12 cellular contexts compared by ENCODE assay signal in the genomic region with DNA sequence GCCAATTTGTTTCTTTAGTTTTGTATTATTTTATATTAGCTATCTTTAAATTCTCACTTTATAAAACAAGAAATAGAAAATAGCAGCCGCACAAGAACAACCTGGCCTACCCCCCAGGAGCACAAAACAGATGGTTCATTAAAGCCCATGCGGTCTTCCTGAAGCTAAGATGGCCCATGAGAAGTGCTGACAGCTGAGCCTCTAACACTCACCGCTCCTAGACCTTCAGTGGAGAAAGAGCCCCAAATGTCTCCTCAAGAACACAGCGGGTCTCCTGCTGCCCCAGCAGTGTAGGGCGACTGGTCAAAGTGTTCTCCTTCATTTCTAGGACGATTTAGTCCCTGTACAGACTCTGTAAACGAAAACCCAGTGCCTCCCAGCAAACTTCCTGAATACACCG. TPM values are rescaled to one million over a fixed set of nuclear protein-coding genes. Genes with fewer than 3 reads are reported as not detected.
DNase-seq lines count a peak whose midpoint lies in the region; ATAC-seq and TF ChIP-seq lines count a peak whose summit lies in the region.
"Had no signal": no experiment of that assay in that cellular context is flagged by ENCODE, and none has a peak within 500 bp of the region (broad histone marks: within the 10 kb centered on the region; RNA-seq: fewer than 3 reads in every experiment).

No MANE protein-coding gene starts in this region.

- H2AFZ ChIP-seq in osteoblast (ENCODE audit: low read length) = no peak overlapping the region
- H2AFZ ChIP-seq: parathyroid adenoma had no signal

- no peaks in the 10 kb centered on the region for H3K9me3 ChIP-seq in esophagus squamous epithelium
- no peaks in the 10 kb centered on the region for H3K9me3 ChIP-seq in osteoblast (ENCODE audit: low read depth, low read length)

- 66 to 74% methylated on average over 6 to 8 of the region's 8 CpGs for WGBS in esophagus squamous epithelium, 2 donors

- H4K20me1 ChIP-seq in osteoblast (ENCODE audit: insufficient read depth, low read length) = peaks cover 24% of the 10 kb centered on the region

- POLR2A ChIA-PET in T-cell (lab: Charles Lee) = interaction anchor here in 1 of 2 donors (0.6 kb wide), 1 partner anchor 10 kb away, joined by 3 read pairs; no protein-coding TSS in a partner anchor

- H3K4me1 Mint-ChIP-seq in activated CD4-positive, alpha-beta T cell treated with anti-CD3 and anti-CD28 coated beads, Interleukin-2, amount 10 ng/mL, durations not matched to agents 24 days and 14 days = peaks cover 82% of the 10 kb centered on the region
- peaks cover 93 to 95% (median 94%) of the 10 kb centered on the region in 3 donors for H3K4me1 Mint-ChIP-seq in T-cell
- H3K4me1 Mint-ChIP-seq in stimulated activated effector memory CD8-positive, alpha-beta T cell treated with anti-CD3 and anti-CD28 coated beads, Interleukin-12 subunit alpha, Interleukin-12 subunit beta, amount 100 ng/mL, for 72 hours = peaks cover 79% of the 10 kb centered on the region

- H3K4me1 ChIP-seq in esophagus squamous epithelium (peaks cover 6 to 47% (median 24%) of the 10 kb centered on the region in 3 donors), osteoblast (ENCODE audit: insufficient read depth, low read length) (peaks cover 10% of the 10 kb centered on the region)

- CTCF ChIA-PET in T-cell (lab: Charles Lee) = interaction anchor here (0.8 to 2.3 kb wide), 9 partner anchors 11 to 95 kb away, joined by 3 to 8 read pairs (median 4); no protein-coding TSS in a partner anchor

- no peak overlapping the region for H3K4me2 ChIP-seq in osteoblast (ENCODE audit: insufficient read depth, low read length)

- no peaks in the 10 kb centered on the region for H3K27me3 Mint-ChIP-seq in activated CD4-positive, alpha-beta T cell treated with anti-CD3 and anti-CD28 coated beads, Interleukin-2, amount 10 ng/mL, durations not matched to agents 24 days and 14 days
- no peaks in the 10 kb centered on the region for H3K27me3 Mint-ChIP-seq in T-cell

- H3K27me3 ChIP-seq in esophagus squamous epithelium = no peaks in the 10 kb centered on the region
- no peaks in the 10 kb centered on the region for H3K27me3 ChIP-seq in osteoblast (ENCODE audit: insufficient read depth, low read length)
- H3K27me3 ChIP-seq: cardiac muscle cell had no signal

- H3K36me3 Mint-ChIP-seq in activated CD4-positive, alpha-beta T cell treated with anti-CD3 and anti-CD28 coated beads, Interleukin-2, amount 10 ng/mL, durations not matched to agents 24 days and 14 days (ENCODE audit: low read depth) = peaks cover 56% of the 10 kb centered on the region
- H3K36me3 Mint-ChIP-seq in T-cell = peaks cover 13% of the 10 kb centered on the region
- H3K36me3 Mint-ChIP-seq in stimulated activated effector memory CD8-positive, alpha-beta T cell treated with anti-CD3 and anti-CD28 coated beads, Interleukin-12 subunit alpha, Interleukin-12 subunit beta, amount 100 ng/mL, for 72 hours = peaks cover 31% of the 10 kb centered on the region

- peak overlapping the region; percentile 83 for H3K27ac Mint-ChIP-seq in activated CD4-positive, alpha-beta T cell treated with anti-CD3 and anti-CD28 coated beads, Interleukin-2, amount 10 ng/mL, durations not matched to agents 24 days and 14 days
- H3K27ac Mint-ChIP-seq in T-cell = peak overlapping the region; percentile 95 to 96
- peak overlapping the region; percentile 87 for H3K27ac Mint-ChIP-seq in stimulated activated effector memory CD8-positive, alpha-beta T cell treated with anti-CD3 and anti-CD28 coated beads, Interleukin-12 subunit alpha, Interleukin-12 subunit beta, amount 100 ng/mL, for 72 hours

- no peak for ATAC-seq in T-cell (replicated peaks in 1 of 4)
- ATAC-seq in stimulated activated effector memory CD8-positive, alpha-beta T cell treated with anti-CD3 and anti-CD28 coated beads, Interleukin-12 subunit alpha, Interleukin-12 subunit beta, amount 100 ng/mL, for 72 hours = no peak
- ATAC-seq in HG03520 (IDR thresholded peaks at IDR 0.05; ENCODE audit: unreplicated experiment) = no peak

- no peaks in the 10 kb centered on the region for H3K36me3 ChIP-seq in esophagus squamous epithelium
- H3K36me3 ChIP-seq in osteoblast (ENCODE audit: insufficient read depth, low read length) = no peaks in the 10 kb centered on the region
- H3K36me3 ChIP-seq: cardiac muscle cell had no signal

- TF ChIP-seq POLR2A in esophagus squamous epithelium (IDR thresholded peaks at IDR 0.05) (no peak), erythroblast (IDR thresholded peaks at IDR 0.05; ENCODE audit: low read length) (no peak)

- no peak for DNase-seq in activated CD4-positive, alpha-beta T cell treated with anti-CD3 and anti-CD28 coated beads, Interleukin-2, amount 10 ng/mL, durations not matched to agents 24 days and 14 days
- no peak for DNase-seq in activated CD4-positive, alpha-beta T cell treated with anti-CD3 and anti-CD28 coated beads for 1 hour
- DNase-seq in T-cell = no peak
- DNase-seq in esophagus squamous epithelium (lab: John Stamatoyannopoulos, UW) = no peak
- DNase-seq in stimulated activated effector memory CD8-positive, alpha-beta T cell treated with anti-CD3 and anti-CD28 coated beads, Interleukin-12 subunit alpha, Interleukin-12 subunit beta, amount 100 ng/mL, for 72 hours (ENCODE audit: low spot score in 2 of 2) = no peak
- DNase-seq in erythroblast (lab: John Stamatoyannopoulos, UW) = no peak
- DNase-seq in osteoblast (ENCODE audit: insufficient read length, low spot score, missing footprints) = no peak
- DNase-seq: EL, MM.1S had no signal

- peaks cover 98% of the 10 kb centered on the region for H3K79me2 ChIP-seq in osteoblast (ENCODE audit: insufficient read depth, low read length)

- no peaks in the 10 kb centered on the region for H3K9me3 Mint-ChIP-seq in activated CD4-positive, alpha-beta T cell treated with anti-CD3 and anti-CD28 coated beads, Interleukin-2, amount 10 ng/mL, durations not matched to agents 24 days and 14 days
- no peaks in the 10 kb centered on the region for H3K9me3 Mint-ChIP-seq in T-cell
- H3K9me3 Mint-ChIP-seq in stimulated activated effector memory CD8-positive, alpha-beta T cell treated with anti-CD3 and anti-CD28 coated beads, Interleukin-12 subunit alpha, Interleukin-12 subunit beta, amount 100 ng/mL, for 72 hours = no peaks in the 10 kb centered on the region

- no peak for TF ChIP-seq CTCF in esophagus squamous epithelium (IDR thresholded peaks at IDR 0.05)
- TF ChIP-seq CTCF in osteoblast (IDR thresholded peaks at IDR 0.05; ENCODE audit: extremely low read depth, low read depth, low read length) = no peak

- H3K4me3 Mint-ChIP-seq in activated CD4-positive, alpha-beta T cell treated with anti-CD3 and anti-CD28 coated beads, Interleukin-2, amount 10 ng/mL, durations not matched to agents 24 days and 14 days = peak overlapping the region; percentile 83
- H3K4me3 Mint-ChIP-seq in T-cell = peak overlapping the region; percentile 34 to 89 (median 75)
- peak overlapping the region; percentile 76 for H3K4me3 Mint-ChIP-seq in stimulated activated effector memory CD8-positive, alpha-beta T cell treated with anti-CD3 and anti-CD28 coated beads, Interleukin-12 subunit alpha, Interleukin-12 subunit beta, amount 100 ng/mL, for 72 hours

- H3K27ac ChIP-seq in esophagus squamous epithelium (peak overlapping the region in 3 of 4 donors; percentile 5 to 73 (median 25)), osteoblast (ENCODE audit: low read depth, low read length) (no peak overlapping the region)
- H3K27ac ChIP-seq: cardiac muscle cell, parathyroid adenoma had no signal

- H3K4me3 ChIP-seq in esophagus squamous epithelium (no peak overlapping the region), osteoblast (ENCODE audit: insufficient read depth, low read length) (no peak overlapping the region)
- H3K4me3 ChIP-seq: cardiac muscle cell had no signal

- intact Hi-C loops in activated CD4-positive, alpha-beta T cell treated with anti-CD3 and anti-CD28 coated beads, Interleukin-2, amount 10 ng/mL, durations not matched to agents 24 days and 14 days (cut with micrococcal nuclease) = no loop called here
- intact Hi-C loops in esophagus squamous epithelium (cut with DNase I) = no loop called here

RNA-seq across cellular contexts. Expression of a gene that starts 45.1 kb away (rescaled TPM):
- total RNA-seq in activated CD4-positive, alpha-beta T cell treated with anti-CD3 and anti-CD28 coated beads, Interleukin-2, amount 10 ng/mL, durations not matched to agents 24 days and 14 days = 111 and 118 TPM in 2 replicates
- total RNA-seq in T-cell = 100 to 1,000 TPM in 1 of 5 donors, 10 to 100 TPM in 4; 78.9 to 107 (median 88.8) TPM
- 10 to 100 TPM in 2 of 4 donors, 1 to 10 TPM in 2; 7.2 to 17.9 (median 12.6) TPM for total RNA-seq in esophagus squamous epithelium
- 47.7 and 48.1 TPM in 2 replicates for total RNA-seq in osteoblast
